Comparison of ENCODE assay signal across 15 cellular contexts in the genomic region with DNA sequence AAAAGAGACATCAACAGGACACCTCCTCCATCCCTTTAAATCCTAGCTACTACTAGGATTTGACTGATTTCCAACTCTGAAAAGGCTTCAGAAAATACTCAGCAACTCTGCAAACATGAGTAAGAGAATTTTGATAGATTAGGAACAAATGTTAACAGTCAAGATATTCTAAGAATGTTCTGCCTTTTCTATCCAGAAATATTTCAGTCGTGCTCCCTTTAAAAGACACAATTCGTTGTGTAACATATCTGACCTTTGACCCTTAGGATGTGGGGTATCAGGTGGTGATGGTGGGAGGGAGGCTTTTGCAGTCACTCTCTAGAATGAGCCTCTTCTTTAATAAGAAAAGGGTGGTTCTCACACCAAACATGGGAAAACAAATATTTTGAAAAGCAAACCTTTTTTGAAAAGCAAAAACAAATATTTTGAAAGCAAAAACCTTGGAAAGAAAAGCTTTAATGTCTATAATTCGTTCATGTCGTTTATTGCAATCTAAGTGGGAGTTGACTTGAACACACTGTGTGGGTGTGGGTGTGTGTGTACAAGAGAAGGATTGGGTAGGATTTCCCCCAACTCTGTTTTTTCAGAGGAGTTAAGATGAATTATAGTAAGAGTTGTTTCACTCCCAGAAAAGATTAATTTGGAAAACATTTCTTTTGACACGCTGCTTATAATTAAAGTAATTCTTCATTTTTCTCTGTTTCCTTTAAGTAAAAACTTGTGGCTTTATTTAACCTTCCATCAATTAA.
"Had no signal": no experiment of that assay in that cellular context is flagged by ENCODE, and none has a peak within 500 bp of the region (broad histone marks: within the 10 kb centered on the region; RNA-seq: fewer than 3 reads in every experiment).

No MANE protein-coding gene starts in this region.

- H3K36me3 ChIP-seq: upper lobe of right lung had no signal

- DNase-seq: activated CD4-positive, alpha-beta T cell treated with anti-CD3 and anti-CD28 coated beads for 4 hours; activated CD8-positive, alpha-beta memory T cell treated with anti-CD3 and anti-CD28 coated beads, Interleukin-2, amount 50 U/mL, for 4 hours; activated CD8-positive, alpha-beta T cell treated with anti-CD3 and anti-CD28 coated beads for 36 hours; activated naive CD8-positive, alpha-beta T cell treated with anti-CD3 and anti-CD28 coated beads, Interleukin-2, amount 50 U/mL, for 24 hours; effector CD8-positive, alpha-beta T cell; immature natural killer cell; left colon; mesendoderm; stimulated activated CD4-positive, alpha-beta T cell treated with anti-CD3 and anti-CD28 coated beads, Interleukin-12 subunit alpha, Interleukin-12 subunit beta, amount 100 ng/mL, for 4 hours; stimulated activated naive CD4-positive, alpha-beta T cell treated with Interleukin-2 at 50 U/mL for 16 hours; T-helper 1 cell; upper lobe of right lung had no signal

- H3K4me3 ChIP-seq: coronary artery, SK-N-MC, upper lobe of right lung had no signal

- H3K4me1 ChIP-seq: upper lobe of right lung had no signal

- H3K27ac ChIP-seq: coronary artery, SK-N-MC, upper lobe of right lung had no signal

- H3K27me3 ChIP-seq: upper lobe of right lung had no signal

- ATAC-seq: activated CD8-positive, alpha-beta T cell treated with anti-CD3 and anti-CD28 coated beads for 36 hours; activated naive CD8-positive, alpha-beta T cell treated with anti-CD3 and anti-CD28 coated beads, Interleukin-2, amount 50 U/mL, for 24 hours; left colon; sciatic nerve had no signal

- H3K9me3 ChIP-seq: upper lobe of right lung had no signal
